In the genomic region with DNA sequence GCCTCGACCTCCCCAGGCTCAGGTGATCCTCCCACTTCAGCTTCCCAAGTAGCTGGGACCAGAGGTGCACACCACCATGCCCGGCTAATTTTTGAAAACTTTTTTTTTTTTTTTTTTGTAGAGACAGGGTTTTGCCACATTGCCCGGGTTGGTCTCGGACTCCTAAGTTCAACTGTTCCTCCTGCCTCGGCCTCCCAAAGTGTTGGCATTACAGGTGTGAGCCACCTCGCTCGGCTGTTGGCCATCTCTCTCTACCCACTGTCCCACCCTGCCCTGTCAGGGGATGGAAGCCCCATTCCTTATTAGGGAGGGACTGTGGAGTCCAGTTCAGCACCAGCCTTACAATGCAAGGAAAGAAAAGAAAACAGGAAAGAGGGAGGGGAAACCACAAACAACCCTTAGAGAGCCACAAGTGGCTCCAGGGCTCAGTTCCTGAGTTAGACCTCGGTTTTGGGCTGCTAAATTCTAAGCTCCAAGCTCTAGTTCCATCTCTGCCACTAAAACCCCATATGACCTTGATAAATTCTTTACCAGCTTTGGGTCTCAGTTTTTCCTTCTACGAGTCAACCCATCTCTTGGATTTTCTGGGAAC, we compare ENCODE assay signal across 1 cellular context.
TF ChIP-seq lines count a peak whose summit lies in the region.

No MANE protein-coding gene starts in this region.

TF ChIP-seq in K562, 482 proteins besides CTCF, POLR2A, EP300 and RAD21:
- TF ChIP-seq SRF (CRISPR knock-in tag; IDR thresholded peaks at IDR 0.05) = 0 out of 4 replicates have a peak, but pooled peaks of 1 of the 2 experiments have one; percentile 49
- TF ChIP-seq ADNP (tag; IDR thresholded peaks at IDR 0.05) = no peak
- peak; percentile 86; the same call in 1 of the 2 replicates for TF ChIP-seq ZNF311 (CRISPR knock-in tag; IDR thresholded peaks at IDR 0.05)
- TF ChIP-seq DIDO1 (tag; IDR thresholded peaks at IDR 0.05; ENCODE audit: low read depth) = no peak
- TF ChIP-seq EWSR1 (IDR thresholded peaks at IDR 0.05; ENCODE audit: borderline replicate concordance, low read depth, partially characterized antibody) = no peak
- TF ChIP-seq, protein P1, sequence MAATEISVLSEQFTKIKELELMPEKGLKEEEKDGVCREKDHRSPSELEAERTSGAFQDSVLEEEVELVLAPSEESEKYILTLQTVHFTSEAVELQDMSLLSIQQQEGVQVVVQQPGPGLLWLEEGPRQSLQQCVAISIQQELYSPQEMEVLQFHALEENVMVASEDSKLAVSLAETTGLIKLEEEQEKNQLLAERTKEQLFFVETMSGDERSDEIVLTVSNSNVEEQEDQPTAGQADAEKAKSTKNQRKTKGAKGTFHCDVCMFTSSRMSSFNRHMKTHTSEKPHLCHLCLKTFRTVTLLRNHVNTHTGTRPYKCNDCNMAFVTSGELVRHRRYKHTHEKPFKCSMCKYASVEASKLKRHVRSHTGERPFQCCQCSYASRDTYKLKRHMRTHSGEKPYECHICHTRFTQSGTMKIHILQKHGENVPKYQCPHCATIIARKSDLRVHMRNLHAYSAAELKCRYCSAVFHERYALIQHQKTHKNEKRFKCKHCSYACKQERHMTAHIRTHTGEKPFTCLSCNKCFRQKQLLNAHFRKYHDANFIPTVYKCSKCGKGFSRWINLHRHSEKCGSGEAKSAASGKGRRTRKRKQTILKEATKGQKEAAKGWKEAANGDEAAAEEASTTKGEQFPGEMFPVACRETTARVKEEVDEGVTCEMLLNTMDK (IDR thresholded peaks at IDR 0.05; ENCODE audit: borderline replicate concordance, insufficient read depth, low read depth, low read length, poor library complexity, severe bottlenecking) = no peak
- no peak for TF ChIP-seq MYNN (IDR thresholded peaks at IDR 0.05)
- no peak for TF ChIP-seq MYNN (CRISPR knock-in tag; IDR thresholded peaks at IDR 0.05)
- TF ChIP-seq, protein P2, sequence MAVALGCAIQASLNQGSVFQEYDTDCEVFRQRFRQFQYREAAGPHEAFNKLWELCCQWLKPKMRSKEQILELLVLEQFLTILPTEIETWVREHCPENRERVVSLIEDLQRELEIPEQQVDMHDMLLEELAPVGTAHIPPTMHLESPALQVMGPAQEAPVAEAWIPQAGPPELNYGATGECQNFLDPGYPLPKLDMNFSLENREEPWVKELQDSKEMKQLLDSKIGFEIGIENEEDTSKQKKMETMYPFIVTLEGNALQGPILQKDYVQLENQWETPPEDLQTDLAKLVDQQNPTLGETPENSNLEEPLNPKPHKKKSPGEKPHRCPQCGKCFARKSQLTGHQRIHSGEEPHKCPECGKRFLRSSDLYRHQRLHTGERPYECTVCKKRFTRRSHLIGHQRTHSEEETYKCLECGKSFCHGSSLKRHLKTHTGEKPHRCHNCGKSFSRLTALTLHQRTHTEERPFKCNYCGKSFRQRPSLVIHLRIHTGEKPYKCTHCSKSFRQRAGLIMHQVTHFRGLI (CRISPR knock-in tag; IDR thresholded peaks at IDR 0.05) = no peak
